Comparison of ENCODE assay signal across 8 cellular contexts in genomic region chr5:126422994-126423788, GRCh38. TPM values are rescaled to one million over a fixed set of nuclear protein-coding genes. Genes with fewer than 3 reads are reported as not detected.
A peak's percentile ranks its signal among the peaks of the same experiment; 100 is the strongest.
DNase-seq lines count a peak whose midpoint lies in the region; ATAC-seq, FAIRE-seq and TF ChIP-seq lines count a peak whose summit lies in the region.

TSS of gene GRAMD2B (plus strand) at chr5:126423409. CDS start at chr5:126423607, 198 bp downstream.

- H3K36me3 Mint-ChIP-seq in central memory CD8-positive, alpha-beta T cell (ENCODE audit: insufficient read depth), result peaks cover 7% of the 10 kb centered on the region

- FAIRE-seq in GM12891 (lab: Jason Lieb, UNC) (peak; percentile 87), islet of Langerhans (lab: Jason Lieb, UNC) (peak; percentile 89)

- peaks cover 27% of the 10 kb centered on the region for H3K4me1 Mint-ChIP-seq in central memory CD8-positive, alpha-beta T cell

- no peaks in the 10 kb centered on the region for H3K9me3 Mint-ChIP-seq in central memory CD8-positive, alpha-beta T cell

- peak within 1 kb of the TSS; percentile 89 for H3K4me3 Mint-ChIP-seq in central memory CD8-positive, alpha-beta T cell

- TF ChIP-seq POLR2A in GM12891 (IDR thresholded peaks at IDR 0.05; ENCODE audit: low read depth, low read length), result no peak

- ATAC-seq in HG02678 (IDR thresholded peaks at IDR 0.05; ENCODE audit: unreplicated experiment), result peak; percentile 87
- peak; percentile 85 to 89 for ATAC-seq in activated CD4-positive, CD25-positive, alpha-beta regulatory T cell treated with anti-CD3 and anti-CD28 coated beads, Interleukin-2, amount 50 U/mL, for 24 hours
- peak; percentile 97 for ATAC-seq in central memory CD8-positive, alpha-beta T cell (replicated peaks; ENCODE audit: extremely low read depth, poor library complexity, severe bottlenecking)

- DNase-seq in GM12891 (ENCODE audit: insufficient read length, low spot score) (peak; percentile 45), NCI-H146 (lab: John Stamatoyannopoulos, UW) (peak; percentile 76), SK-N-DZ (ENCODE audit: low spot score) (no peak)
- DNase-seq in central memory CD8-positive, alpha-beta T cell (ENCODE audit: low spot score in 2 of 2), result peak; percentile 31 to 58
- DNase-seq in stimulated activated CD4-positive, alpha-beta T cell treated with anti-CD3 and anti-CD28 coated beads, Interleukin-12 subunit alpha, Interleukin-12 subunit beta, amount 100 ng/mL, for 24 hours (ENCODE audit: low read depth in 2 of 2), result peak; percentile 40 to 52

- H3K27ac Mint-ChIP-seq in central memory CD8-positive, alpha-beta T cell (ENCODE audit: low read depth), result peak within 1 kb of the TSS; percentile 88

- H3K27me3 Mint-ChIP-seq in central memory CD8-positive, alpha-beta T cell, result no peaks in the 10 kb centered on the region

TF ChIP-seq in GM12891, 5 proteins besides CTCF, POLR2A, EP300 and RAD21:
- TF ChIP-seq TAF1 (IDR thresholded peaks at IDR 0.05; ENCODE audit: low read depth, low read length), result no peak
- TF ChIP-seq POU2F2 (IDR thresholded peaks at IDR 0.05; ENCODE audit: low read depth, low read length), result peak; percentile 62; the same call in 1 of the 2 replicates
- TF ChIP-seq POLR2AphosphoS5 (IDR thresholded peaks at IDR 0.05; ENCODE audit: low read depth, low read length), result 0 out of 2 replicates have a peak, but pooled peaks have one; percentile 43

RNA-seq across cellular contexts. Expression of gene GRAMD2B, which starts in this region (rescaled TPM):
- 2.9 TPM for polyA plus RNA-seq in GM12891 (2012; ENCODE audit: low read depth, missing spikeins)
- not detected in 2 replicates for polyA plus RNA-seq in SK-N-DZ (2014; cell fraction: cytosol; rRNA removed)
- not detected in 2 replicates for polyA plus RNA-seq in SK-N-DZ (2014; cell fraction: nucleus; rRNA removed)
